1 cellular context compared by ENCODE assay signal in the genomic region with DNA sequence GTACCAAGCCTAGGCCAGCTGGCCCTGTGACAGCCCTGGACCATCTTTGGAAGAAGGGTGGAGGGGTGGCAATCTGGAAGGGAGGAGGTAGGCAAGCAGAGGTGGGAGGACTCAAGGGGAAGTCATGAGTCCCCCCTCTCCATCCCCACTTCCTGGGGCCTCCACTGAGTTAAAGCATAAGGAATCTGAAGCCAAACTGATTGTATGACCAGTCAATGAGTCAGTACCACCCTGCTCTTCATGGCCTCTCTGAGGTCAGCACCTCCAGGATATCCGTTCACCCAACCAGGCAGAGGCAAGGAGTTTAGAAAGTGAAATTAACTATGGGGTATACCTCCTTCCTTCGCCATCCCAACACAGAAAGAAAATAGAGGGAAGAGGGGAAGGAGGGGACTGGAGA.
TF ChIP-seq lines count a peak whose summit lies in the region.

No MANE protein-coding gene starts in this region.

TF ChIP-seq in HepG2, 621 proteins besides CTCF, POLR2A, EP300 and RAD21 (continued from another document):
- TF ChIP-seq ZNF280D (CRISPR knock-in tag; IDR thresholded peaks at IDR 0.05) (peak; percentile 60; the same call in 1 of the 2 replicates), JDP2 (CRISPR knock-in tag; IDR thresholded peaks at IDR 0.05; ENCODE audit: borderline replicate concordance) (no peak), ZNF850 (CRISPR knock-in tag; conservative IDR thresholded peaks at IDR 0.05) (no peak), CSRNP1 (CRISPR knock-in tag; IDR thresholded peaks at IDR 0.05) (no peak), ATAD3A (CRISPR knock-in tag; IDR thresholded peaks at IDR 0.05) (no peak), ZNF503 (CRISPR knock-in tag; IDR thresholded peaks at IDR 0.05) (no peak), FOSL2 (CRISPR knock-in tag; IDR thresholded peaks at IDR 0.05) (peak; percentile 82), RARA (CRISPR knock-in tag; IDR thresholded peaks at IDR 0.05) (0 out of 2 replicates have a peak, but pooled peaks have one; percentile 3), ZFY (CRISPR knock-in tag; IDR thresholded peaks at IDR 0.05) (no peak), GFI1 (CRISPR knock-in tag; IDR thresholded peaks at IDR 0.05; ENCODE audit: borderline replicate concordance) (no peak), HOMEZ (CRISPR knock-in tag; IDR thresholded peaks at IDR 0.05; ENCODE audit: low read depth) (no peak), ZNF629 (CRISPR knock-in tag; conservative IDR thresholded peaks at IDR 0.05) (no peak), ZNF605 (CRISPR knock-in tag; IDR thresholded peaks at IDR 0.05) (no peak), ETV5 (CRISPR knock-in tag; IDR thresholded peaks at IDR 0.05; ENCODE audit: borderline replicate concordance) (peak; percentile 54; the same call in 1 of the 2 replicates), ZNF274 (CRISPR knock-in tag; IDR thresholded peaks at IDR 0.05) (no peak), HNF4G (IDR thresholded peaks at IDR 0.05; ENCODE audit: borderline replicate concordance, low read depth, low read length) (no peak), HNF4G (CRISPR knock-in tag; IDR thresholded peaks at IDR 0.05; ENCODE audit: borderline replicate concordance, low read depth) (no peak), HOXA3 (CRISPR knock-in tag; IDR thresholded peaks at IDR 0.05) (no peak), IKZF4 (CRISPR knock-in tag; IDR thresholded peaks at IDR 0.05; ENCODE audit: borderline replicate concordance, low read depth, not compliant biosample characterization) (no peak), MZF1 (CRISPR knock-in tag; IDR thresholded peaks at IDR 0.05; ENCODE audit: borderline replicate concordance) (no peak), ZBTB44 (CRISPR knock-in tag; IDR thresholded peaks at IDR 0.05) (no peak), ZNF644 (CRISPR knock-in tag; IDR thresholded peaks at IDR 0.05; ENCODE audit: low read depth) (0 out of 2 replicates have a peak, but pooled peaks have one; percentile 18), ZNF430 (CRISPR knock-in tag; IDR thresholded peaks at IDR 0.05) (no peak), ZNF777 (CRISPR knock-in tag; IDR thresholded peaks at IDR 0.05) (no peak), ZNF263 (CRISPR knock-in tag; IDR thresholded peaks at IDR 0.05) (peak; percentile 87), NFKB2 (CRISPR knock-in tag; IDR thresholded peaks at IDR 0.05; ENCODE audit: borderline replicate concordance) (no peak), ZKSCAN1 (IDR thresholded peaks at IDR 0.05; ENCODE audit: low read length) (no peak), SOX6 (IDR thresholded peaks at IDR 0.05) (no peak), SOX6 (CRISPR knock-in tag; IDR thresholded peaks at IDR 0.05) (no peak), ZNF136 (CRISPR knock-in tag; IDR thresholded peaks at IDR 0.05; ENCODE audit: low read depth) (no peak), FOXA1 (IDR thresholded peaks at IDR 0.05) (no peak), FOXA1 (CRISPR knock-in tag; IDR thresholded peaks at IDR 0.05) (no peak), CBX5 (CRISPR knock-in tag; IDR thresholded peaks at IDR 0.05; ENCODE audit: borderline replicate concordance) (no peak), DMAP1 (CRISPR knock-in tag; IDR thresholded peaks at IDR 0.05) (no peak), ZNF264 (CRISPR knock-in tag; IDR thresholded peaks at IDR 0.05) (no peak), ELK4 (CRISPR knock-in tag; IDR thresholded peaks at IDR 0.05; ENCODE audit: borderline replicate concordance) (no peak), MEIS1 (CRISPR knock-in tag; IDR thresholded peaks at IDR 0.05; ENCODE audit: borderline replicate concordance) (no peak), ZNF570 (CRISPR knock-in tag; IDR thresholded peaks at IDR 0.05; ENCODE audit: borderline replicate concordance) (no peak), TBX3 (IDR thresholded peaks at IDR 0.05; ENCODE audit: borderline replicate concordance) (no peak), FOSL1 (CRISPR knock-in tag; IDR thresholded peaks at IDR 0.05; ENCODE audit: borderline replicate concordance) (0 out of 2 replicates have a peak, but pooled peaks have one; percentile 33), ZNF44 (CRISPR knock-in tag; IDR thresholded peaks at IDR 0.05) (no peak), KDM4B (CRISPR knock-in tag; IDR thresholded peaks at IDR 0.05) (no peak), ZNF350 (CRISPR knock-in tag; IDR thresholded peaks at IDR 0.05; ENCODE audit: borderline replicate concordance, low read depth) (no peak), LCORL (IDR thresholded peaks at IDR 0.05) (no peak), LCORL (CRISPR knock-in tag; IDR thresholded peaks at IDR 0.05) (no peak), ZBTB25 (CRISPR knock-in tag; IDR thresholded peaks at IDR 0.05) (no peak), ZFX (CRISPR knock-in tag; IDR thresholded peaks at IDR 0.05; ENCODE audit: low read depth) (no peak)
- TF ChIP-seq, protein P1, sequence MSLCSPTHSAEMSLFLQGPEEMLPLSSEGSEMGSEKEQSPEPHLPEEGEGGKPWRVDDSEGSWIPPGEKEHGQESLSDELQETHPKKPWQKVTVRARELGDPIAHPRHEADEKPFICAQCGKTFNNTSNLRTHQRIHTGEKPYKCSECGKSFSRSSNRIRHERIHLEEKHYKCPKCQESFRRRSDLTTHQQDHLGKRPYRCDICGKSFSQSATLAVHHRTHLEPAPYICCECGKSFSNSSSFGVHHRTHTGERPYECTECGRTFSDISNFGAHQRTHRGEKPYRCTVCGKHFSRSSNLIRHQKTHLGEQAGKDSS (CRISPR knock-in tag; IDR thresholded peaks at IDR 0.05; ENCODE audit: borderline replicate concordance, low read depth), result no peak
- TF ChIP-seq, protein P2, sequence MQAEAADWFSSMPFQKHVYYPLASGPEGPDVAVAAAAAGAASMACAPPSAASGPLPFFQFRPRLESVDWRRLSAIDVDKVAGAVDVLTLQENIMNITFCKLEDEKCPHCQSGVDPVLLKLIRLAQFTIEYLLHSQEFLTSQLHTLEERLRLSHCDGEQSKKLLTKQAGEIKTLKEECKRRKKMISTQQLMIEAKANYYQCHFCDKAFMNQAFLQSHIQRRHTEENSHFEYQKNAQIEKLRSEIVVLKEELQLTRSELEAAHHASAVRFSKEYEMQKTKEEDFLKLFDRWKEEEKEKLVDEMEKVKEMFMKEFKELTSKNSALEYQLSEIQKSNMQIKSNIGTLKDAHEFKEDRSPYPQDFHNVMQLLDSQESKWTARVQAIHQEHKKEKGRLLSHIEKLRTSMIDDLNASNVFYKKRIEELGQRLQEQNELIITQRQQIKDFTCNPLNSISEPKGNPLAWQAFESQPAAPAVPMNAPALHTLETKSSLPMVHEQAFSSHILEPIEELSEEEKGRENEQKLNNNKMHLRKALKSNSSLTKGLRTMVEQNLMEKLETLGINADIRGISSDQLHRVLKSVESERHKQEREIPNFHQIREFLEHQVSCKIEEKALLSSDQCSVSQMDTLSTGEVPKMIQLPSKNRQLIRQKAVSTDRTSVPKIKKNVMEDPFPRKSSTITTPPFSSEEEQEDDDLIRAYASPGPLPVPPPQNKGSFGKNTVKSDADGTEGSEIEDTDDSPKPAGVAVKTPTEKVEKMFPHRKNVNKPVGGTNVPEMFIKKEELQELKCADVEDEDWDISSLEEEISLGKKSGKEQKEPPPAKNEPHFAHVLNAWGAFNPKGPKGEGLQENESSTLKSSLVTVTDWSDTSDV (CRISPR knock-in tag; IDR thresholded peaks at IDR 0.05), result no peak
